ENCODE assay signal across 19 cellular contexts in the genomic region with DNA sequence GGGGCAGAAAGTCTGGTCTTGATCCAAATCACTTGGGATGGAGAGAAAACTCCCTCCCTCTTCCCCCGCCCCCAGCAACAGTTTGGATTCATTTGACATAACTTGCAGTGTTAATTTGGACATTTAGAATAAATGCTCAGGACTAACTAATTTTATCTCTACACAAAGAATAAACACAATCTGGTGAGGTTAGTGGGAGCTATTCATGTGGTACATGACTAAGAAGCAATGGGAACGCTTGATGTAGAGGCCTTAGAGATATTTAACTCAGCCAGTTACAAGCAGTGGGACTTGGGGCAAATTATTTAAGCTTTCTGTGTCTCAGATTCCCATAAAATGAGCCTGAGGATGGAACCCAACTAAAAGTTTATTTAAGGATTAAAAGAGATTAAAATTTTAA.
A peak's percentile ranks its signal among the peaks of the same experiment; 100 is the strongest.
DNase-seq lines count a peak whose midpoint lies in the region; ATAC-seq, FAIRE-seq and TF ChIP-seq lines count a peak whose summit lies in the region.
"Had no signal": no experiment of that assay in that cellular context is flagged by ENCODE, and none has a peak within 500 bp of the region (broad histone marks: within the 10 kb centered on the region; RNA-seq: fewer than 3 reads in every experiment).

No MANE protein-coding gene starts in this region.

- H4K20me1 ChIP-seq in astrocyte (ENCODE audit: insufficient read depth, low read length), result no peaks in the 10 kb centered on the region

- H3K4me3 ChIP-seq in astrocyte (ENCODE audit: insufficient read depth, low read depth, low read length), result no peak overlapping the region
- H3K4me3 ChIP-seq: HAP-1 had no signal

- H3K9ac ChIP-seq in astrocyte (ENCODE audit: low read length), result no peak overlapping the region

- H3K4me1 Mint-ChIP-seq in astrocyte (ENCODE audit: low read depth, unreplicated experiment) (peaks cover 24% of the 10 kb centered on the region), mesothelial cell of epicardium (peaks cover 36% of the 10 kb centered on the region), type B pancreatic cell (ENCODE audit: unreplicated experiment) (peaks cover 24% of the 10 kb centered on the region)

- H3K27ac Mint-ChIP-seq in astrocyte (ENCODE audit: unreplicated experiment) (no peak overlapping the region), mesothelial cell of epicardium (peak overlapping the region; percentile 89), type B pancreatic cell (peak overlapping the region; percentile 52)
- H3K27ac Mint-ChIP-seq: IgD-negative memory B cell had no signal

- H3K27me3 Mint-ChIP-seq in astrocyte (ENCODE audit: low read depth, unreplicated experiment) (no peaks in the 10 kb centered on the region), mesothelial cell of epicardium (ENCODE audit: low read depth) (no peaks in the 10 kb centered on the region), type B pancreatic cell (no peaks in the 10 kb centered on the region)
- H3K27me3 Mint-ChIP-seq: IgD-negative memory B cell had no signal

- peaks cover 5% of the 10 kb centered on the region for H3K9me3 ChIP-seq in astrocyte (ENCODE audit: insufficient read depth, low read depth, low read length)

- FAIRE-seq in astrocyte (lab: Jason Lieb, UNC), result no peak
- FAIRE-seq: G401.6 had no signal

- H3K79me2 ChIP-seq in astrocyte (ENCODE audit: insufficient read depth, low read length), result no peaks in the 10 kb centered on the region

- H3K9me3 Mint-ChIP-seq in astrocyte (ENCODE audit: unreplicated experiment), result peaks cover 3% of the 10 kb centered on the region
- H3K9me3 Mint-ChIP-seq in mesothelial cell of epicardium, result peaks cover 23% of the 10 kb centered on the region
- H3K9me3 Mint-ChIP-seq in type B pancreatic cell, result peaks cover 7% of the 10 kb centered on the region

- H3K27me3 ChIP-seq in astrocyte (ENCODE audit: insufficient read depth, low read length), result no peaks in the 10 kb centered on the region

- H3K4me1 ChIP-seq in astrocyte (ENCODE audit: insufficient read depth, low read length), result peaks cover 12% of the 10 kb centered on the region
- H3K4me1 ChIP-seq: HAP-1 had no signal

- no peak overlapping the region for H3K4me2 ChIP-seq in astrocyte (ENCODE audit: low read length)

- TF ChIP-seq CTCF in astrocyte (IDR thresholded peaks at IDR 0.05; ENCODE audit: insufficient read depth, low read depth, low read length) (no peak), mesothelial cell of epicardium (IDR thresholded peaks at IDR 0.05; ENCODE audit: unreplicated experiment) (no peak), type B pancreatic cell (conservative IDR thresholded peaks at IDR 0.05) (no peak)

- H2AFZ ChIP-seq in astrocyte (ENCODE audit: low read depth, low read length), result no peak overlapping the region

- H3K36me3 ChIP-seq in astrocyte (ENCODE audit: insufficient read depth, low read length), result no peaks in the 10 kb centered on the region
- H3K36me3 ChIP-seq: HAP-1 had no signal

- DNase-seq in DMS 273 treated with DMSO at 0.1 percent for 48 hours (lab: John Stamatoyannopoulos, UW) (peak; percentile 71), DMS 273 (lab: John Stamatoyannopoulos, UW; ENCODE audit: unreplicated experiment) (no peak), astrocyte (ENCODE audit: low read depth) (peak; percentile 68), mesothelial cell of epicardium (ENCODE audit: low spot score in 2 of 2, unreplicated experiment in 2 of 2) (no peak), type B pancreatic cell (ENCODE audit: extremely low spot score, unreplicated experiment) (no peak), NCI-H1092 treated with DMSO at 0.1 percent for 48 hours (lab: John Stamatoyannopoulos, UW) (no peak)
- DNase-seq: Kasumi-1, NCI-H1105, NCI-H2107, NCI-H524, NCI-H82, SHP77 had no signal

- H3K36me3 Mint-ChIP-seq in astrocyte (ENCODE audit: low read depth, unreplicated experiment) (no peaks in the 10 kb centered on the region), mesothelial cell of epicardium (peaks cover 5% of the 10 kb centered on the region), type B pancreatic cell (no peaks in the 10 kb centered on the region)
- H3K36me3 Mint-ChIP-seq: CD14-positive monocyte had no signal

- H3K27ac ChIP-seq in astrocyte (ENCODE audit: low read depth, low read length), result no peak overlapping the region
- H3K27ac ChIP-seq: 22Rv1 had no signal

- no peak for ATAC-seq in GM19035 (IDR thresholded peaks at IDR 0.05; ENCODE audit: unreplicated experiment)
- no peak for ATAC-seq in HG02852 (IDR thresholded peaks at IDR 0.05; ENCODE audit: unreplicated experiment)

- no peak overlapping the region for H3K4me3 Mint-ChIP-seq in astrocyte (ENCODE audit: unreplicated experiment)
- H3K4me3 Mint-ChIP-seq in mesothelial cell of epicardium, result no peak overlapping the region
- H3K4me3 Mint-ChIP-seq in type B pancreatic cell, result no peak overlapping the region
- H3K4me3 Mint-ChIP-seq: CD14-positive monocyte had no signal

Comparison
In these comparisons a context has a peak if more than half of its experiments do, and no peak if none do; other contexts are left out.
1. DNase-seq: peak in DMS 273 treated with DMSO at 0.1 percent for 48 hours (single experiment) and astrocyte (single experiment); none in DMS 273 (single experiment), mesothelial cell of epicardium (0 of 2), type B pancreatic cell (single experiment) and NCI-H1092 treated with DMSO at 0.1 percent for 48 hours (single experiment).